ENCODE assay signal across 1 cellular context in genomic region chr17:40617678-40618240, GRCh38.
TF ChIP-seq lines count a peak whose summit lies in the region.

No MANE protein-coding gene starts in this region.

TF ChIP-seq in GM12878, 131 proteins besides CTCF, POLR2A, EP300 and RAD21 (continued from another document):
- peak; percentile 28; the same call in 1 of the 2 replicates for TF ChIP-seq ZNF687 (IDR thresholded peaks at IDR 0.05)
